19 cellular contexts compared by ENCODE assay signal in genomic region chr7:130554481-130554880, GRCh38.
"Had no signal": no experiment of that assay in that cellular context is flagged by ENCODE, and none has a peak within 500 bp of the region (broad histone marks: within the 10 kb centered on the region; RNA-seq: fewer than 3 reads in every experiment).

No MANE protein-coding gene starts in this region.

- ATAC-seq: HepG2 had no signal

- DNase-seq: IMR-90, Karpas-422, KG1, MG63, NCI-H1092, NCI-H1105 treated with DMSO at 0.1 percent for 48 hours, NCI-H1417 treated with DMSO at 0.1 percent for 48 hours, NCI-H146, NCI-H1694 treated with DMSO at 0.1 percent for 48 hours, NCI-H1930, NCI-H2107, NCI-H2227 treated with DMSO at 0.1 percent for 48 hours, NCI-H524, NCI-H526 treated with DMSO at 0.1 percent for 48 hours, NCI-H774, SHP77, SJCRH30, SW 1271 had no signal
